ENCODE assay signal across 15 cellular contexts in the genomic region with DNA sequence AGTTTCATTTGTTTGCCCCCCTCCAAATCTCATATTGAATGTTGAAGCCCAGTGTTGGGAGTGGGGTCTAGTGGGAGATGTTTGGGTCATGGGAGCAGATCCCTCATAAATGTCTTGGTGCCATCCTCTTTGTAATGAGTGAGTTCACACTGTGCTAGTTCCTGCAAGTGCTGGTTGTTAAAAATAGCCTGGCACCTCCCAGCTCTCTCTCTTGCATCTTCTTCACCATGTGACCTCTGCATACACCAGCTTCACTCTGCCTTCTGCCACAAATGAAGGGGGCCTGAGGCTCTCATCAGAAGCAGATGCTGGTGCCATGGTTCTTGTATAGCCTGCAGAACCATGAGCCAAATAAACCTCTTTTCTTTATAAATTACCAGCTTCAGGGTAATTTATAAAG.
"Had no signal": no experiment of that assay in that cellular context is flagged by ENCODE, and none has a peak within 500 bp of the region (broad histone marks: within the 10 kb centered on the region; RNA-seq: fewer than 3 reads in every experiment).

No MANE protein-coding gene starts in this region.

- ATAC-seq: activated T-helper 17 cell treated with anti-CD3 and anti-CD28 coated beads, Interleukin-2, amount 50 U/mL, for 72 hours; stimulated activated naive CD8-positive, alpha-beta T cell treated with anti-CD3 and anti-CD28 coated beads, Interleukin-15, Interleukin-2, amounts not matched to agents 100 U/mL and 50 U/mL, for 24 hours; upper lobe of right lung had no signal

- H3K9me3 ChIP-seq: suprapubic skin, upper lobe of right lung had no signal

- H3K4me3 Mint-ChIP-seq: activated B cell treated with CpG ODN at 0.5 μM for 24 hours; activated CD4-positive, alpha-beta T cell treated with anti-CD3 and anti-CD28 coated beads, Interleukin-2, amount 10 ng/mL, durations not matched to agents 24 days and 14 days; activated naive CD4-positive, alpha-beta T cell treated with anti-CD3 and anti-CD28 coated beads for 36 hours; activated T-helper 17 cell treated with anti-CD3 and anti-CD28 coated beads, Interleukin-2, amount 50 U/mL, for 72 hours; nephron had no signal

- H3K27me3 Mint-ChIP-seq: activated T-helper 17 cell treated with anti-CD3 and anti-CD28 coated beads, Interleukin-2, amount 50 U/mL, for 72 hours had no signal

- H3K4me1 Mint-ChIP-seq: activated B cell treated with CpG ODN at 0.5 μM for 24 hours; activated CD4-positive, alpha-beta T cell treated with anti-CD3 and anti-CD28 coated beads, Interleukin-2, amount 10 ng/mL, durations not matched to agents 24 days and 14 days; activated T-helper 17 cell treated with anti-CD3 and anti-CD28 coated beads, Interleukin-2, amount 50 U/mL, for 72 hours; nephron had no signal

- H3K27ac Mint-ChIP-seq: activated B cell treated with CpG ODN at 0.5 μM for 24 hours; activated CD4-positive, alpha-beta T cell treated with anti-CD3 and anti-CD28 coated beads, Interleukin-2, amount 10 ng/mL, durations not matched to agents 24 days and 14 days; activated naive CD4-positive, alpha-beta T cell treated with anti-CD3 and anti-CD28 coated beads for 36 hours; activated T-helper 17 cell treated with anti-CD3 and anti-CD28 coated beads, Interleukin-2, amount 50 U/mL, for 72 hours; nephron had no signal

- H3K27ac ChIP-seq: suprapubic skin, upper lobe of right lung had no signal

- H3K4me1 ChIP-seq: upper lobe of right lung had no signal

- H3K27me3 ChIP-seq: suprapubic skin, upper lobe of right lung had no signal

- DNase-seq: activated B cell treated with CpG ODN at 0.5 μM for 24 hours; activated CD4-positive, alpha-beta T cell treated with anti-CD3 and anti-CD28 coated beads, Interleukin-2, amount 10 ng/mL, durations not matched to agents 24 days and 14 days; activated CD8-positive, alpha-beta memory T cell treated with anti-CD3 and anti-CD28 coated beads for 24 hours; activated naive CD4-positive, alpha-beta T cell treated with anti-CD3 and anti-CD28 coated beads for 36 hours; central memory CD4-positive, alpha-beta T cell; cortex of kidney; effector CD8-positive, alpha-beta T cell; hypothalamus; occipital lobe; stimulated activated CD4-positive, alpha-beta T cell treated with anti-CD3 and anti-CD28 coated beads, Interleukin-2, amount 100 ng/mL, for 48 hours; stimulated activated naive CD8-positive, alpha-beta T cell treated with anti-CD3 and anti-CD28 coated beads, Interleukin-15, Interleukin-2, amounts not matched to agents 100 U/mL and 50 U/mL, for 24 hours; upper lobe of right lung had no signal

- H3K4me3 ChIP-seq: suprapubic skin, upper lobe of right lung had no signal

- H3K36me3 ChIP-seq: suprapubic skin, upper lobe of right lung had no signal
